8 cellular contexts compared by ENCODE assay signal in the genomic region with DNA sequence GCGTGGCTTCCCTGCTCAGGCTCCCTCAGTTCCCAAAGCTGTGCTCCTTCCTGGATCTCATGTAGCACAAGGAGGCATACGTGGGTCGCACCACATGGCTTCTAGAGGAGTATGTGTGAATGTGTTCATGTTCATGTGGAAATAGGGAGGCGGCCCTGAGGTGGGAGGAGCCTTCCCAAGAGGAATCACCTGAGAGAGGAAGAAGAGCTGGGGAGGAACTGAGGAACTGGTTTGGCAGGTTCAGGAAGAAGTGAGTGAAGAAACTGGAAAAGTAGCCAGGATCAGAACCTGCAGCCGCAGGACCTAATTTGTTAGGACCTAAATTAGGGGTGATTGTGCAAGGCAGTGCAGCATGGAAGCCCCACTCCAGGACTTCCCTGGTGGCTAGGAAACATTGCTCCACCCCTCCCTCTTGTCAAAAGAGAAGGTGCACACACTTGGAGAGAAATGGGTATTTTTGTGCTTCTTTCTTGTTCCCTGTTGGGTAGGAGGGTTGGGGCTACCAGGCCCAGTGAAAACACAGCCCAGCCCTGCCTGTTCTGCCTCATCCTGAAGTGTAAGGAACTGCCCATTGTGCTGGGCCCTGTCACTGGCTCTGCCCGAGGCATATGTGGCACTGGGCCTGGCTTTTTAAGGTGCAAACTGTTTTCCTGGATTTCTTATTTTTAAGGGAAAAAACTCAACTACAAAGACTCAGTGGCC. TPM values are rescaled to one million over a fixed set of nuclear protein-coding genes. Genes with fewer than 3 reads are reported as not detected.
DNase-seq lines count a peak whose midpoint lies in the region; ATAC-seq and TF ChIP-seq lines count a peak whose summit lies in the region.

No MANE protein-coding gene starts in this region.

- no peaks in the 10 kb centered on the region for H3K9me3 ChIP-seq in CD4-positive, alpha-beta T cell (ENCODE audit: control insufficient read depth, low read length)
- H3K9me3 ChIP-seq in SJSA1 (replicated peaks) (no peaks in the 10 kb centered on the region), gastroesophageal sphincter (no peaks in the 10 kb centered on the region), psoas muscle (no peaks in the 10 kb centered on the region)

- H3K9me3 Mint-ChIP-seq in CD4-positive, alpha-beta T cell, result no peaks in the 10 kb centered on the region

- ATAC-seq in CD4-positive, alpha-beta T cell (ENCODE audit: poor library complexity), result no peak
- no peak for ATAC-seq in gastroesophageal sphincter
- ATAC-seq in psoas muscle, result peak in 2 of 4 donors; percentile 9 to 21
- no peak for ATAC-seq in HG02759 (IDR thresholded peaks at IDR 0.05; ENCODE audit: unreplicated experiment)
- ATAC-seq in GM18498 (IDR thresholded peaks at IDR 0.05; ENCODE audit: unreplicated experiment), result no peak

- no peaks in the 10 kb centered on the region for H3K27me3 ChIP-seq in CD4-positive, alpha-beta T cell (ENCODE audit: control insufficient read depth, insufficient read depth, low read length)
- H3K27me3 ChIP-seq in SJSA1 (replicated peaks) (no peaks in the 10 kb centered on the region), gastroesophageal sphincter (no peaks in the 10 kb centered on the region), psoas muscle (ENCODE audit: insufficient read depth in 3 of 3, low read length in 2 of 3) (no peaks in the 10 kb centered on the region)

- no peak for TF ChIP-seq EP300 in gastroesophageal sphincter (IDR thresholded peaks at IDR 0.05)

- CTCF ChIA-PET in CD4-positive, alpha-beta T cell (lab: Charles Lee), result interaction anchor here (1.2 to 1.7 kb wide), 2 partner anchors 21 to 24 kb away, joined by 3 to 4 read pairs; a partner anchor contains a TSS

- no peak for DNase-seq in CD4-positive, alpha-beta T cell
- DNase-seq in SJSA1 (ENCODE audit: low read depth in 1 of 2, low spot score in 2 of 2) (no peak), psoas muscle (no peak)
- no peak for DNase-seq in stimulated activated CD4-positive, alpha-beta T cell treated with anti-CD3 and anti-CD28 coated beads, Interleukin-1b, Interleukin-23, amount 100 ng/mL, for 48 hours
- no peak for DNase-seq in stimulated activated CD4-positive, alpha-beta T cell treated with anti-CD3 and anti-CD28 coated beads, Interleukin-12 subunit alpha, Interleukin-12 subunit beta, amount 100 ng/mL, for 4 hours

- H3K36me3 ChIP-seq in SJSA1 (peaks cover 3% of the 10 kb centered on the region; the same call in 1 of the 2 replicates), gastroesophageal sphincter (no peaks in the 10 kb centered on the region), psoas muscle (ENCODE audit: insufficient read depth in 1 of 2, low read depth in 1 of 2) (no peaks in the 10 kb centered on the region)

- TF ChIP-seq CTCF in CD4-positive, alpha-beta T cell (IDR thresholded peaks at IDR 0.05), result no peak
- TF ChIP-seq CTCF in gastroesophageal sphincter (IDR thresholded peaks at IDR 0.05), result no peak
- TF ChIP-seq CTCF in psoas muscle (IDR thresholded peaks at IDR 0.05), result no peak

- peaks cover 15% of the 10 kb centered on the region for H3K36me3 Mint-ChIP-seq in CD4-positive, alpha-beta T cell (ENCODE audit: low read depth)

- peaks cover 24% of the 10 kb centered on the region for H3K4me1 ChIP-seq in SJSA1 (replicated peaks)
- H3K4me1 ChIP-seq in gastroesophageal sphincter, result peaks cover 8 to 75% (median 38%) of the 10 kb centered on the region in 3 donors
- peaks cover 21% of the 10 kb centered on the region for H3K4me1 ChIP-seq in psoas muscle

- TF ChIP-seq POLR2A in gastroesophageal sphincter (IDR thresholded peaks at IDR 0.05), result no peak

- H3K4me3 ChIP-seq in SJSA1, result no peak overlapping the region
- H3K4me3 ChIP-seq in gastroesophageal sphincter, result no peak overlapping the region
- no peak overlapping the region for H3K4me3 ChIP-seq in psoas muscle

- no peaks in the 10 kb centered on the region for H3K27me3 Mint-ChIP-seq in CD4-positive, alpha-beta T cell

- no peak overlapping the region for H3K4me3 Mint-ChIP-seq in CD4-positive, alpha-beta T cell

- intact Hi-C loops in CD4-positive, alpha-beta T cell (cut with DNase I, micrococcal nuclease), result no loop called here
- intact Hi-C loops in psoas muscle (cut with DNase I), result no loop called here

- peak overlapping the region; percentile 77 for H3K27ac Mint-ChIP-seq in CD4-positive, alpha-beta T cell

- H3K4me1 Mint-ChIP-seq in CD4-positive, alpha-beta T cell (ENCODE audit: low read depth), result peaks cover 73% of the 10 kb centered on the region

- H3K27ac ChIP-seq in CD4-positive, alpha-beta T cell (ENCODE audit: low read depth, low read length), result no peak overlapping the region
- H3K27ac ChIP-seq in SJSA1, result peak overlapping the region; percentile 63
- peak overlapping the region; percentile 82 to 90 (median 86) for H3K27ac ChIP-seq in gastroesophageal sphincter
- H3K27ac ChIP-seq in psoas muscle, result peak overlapping the region; percentile 71

- 87 to 100% methylated on average over 2 to 4 of the region's 6 CpGs for WGBS in gastroesophageal sphincter (ENCODE audit: low coverage in 1 of 2), 2 donors
- 84 to 87% (median 84%) methylated on average over 6 of the region's 6 CpGs for WGBS in psoas muscle, 3 donors

- POLR2A ChIA-PET in CD4-positive, alpha-beta T cell (lab: Charles Lee), result interaction anchor here (1.2 kb wide), 1 partner anchor 55 kb away, joined by 3 read pairs; no protein-coding TSS in a partner anchor

RNA-seq across cellular contexts. Expression of a gene that starts 20.7 kb away (rescaled TPM):
- total RNA-seq in CD4-positive, alpha-beta T cell, result 10 to 100 TPM; 34.6 to 38.0 TPM
- 20.9 and 23.7 TPM in 2 replicates for total RNA-seq in SJSA1 (2014; rRNA removed; shearing (Covaris generic))
- 10 to 100 TPM; 19.9 to 27.9 (median 21.6) TPM for total RNA-seq in gastroesophageal sphincter
- total RNA-seq in psoas muscle, result 10 to 100 TPM in 2 of 4 donors, 1 to 10 TPM in 2; 2.6 to 30.2 (median 12.4) TPM
- polyA plus RNA-seq in psoas muscle, result 1 to 10 TPM; 3.2 to 8.1 (median 6.1) TPM
